ENCODE assay signal across 8 cellular contexts in genomic region chr3:170961616-170962400, GRCh38. TPM values are rescaled to one million over a fixed set of nuclear protein-coding genes. Genes with fewer than 3 reads are reported as not detected.
DNase-seq lines count a peak whose midpoint lies in the region; ATAC-seq and TF ChIP-seq lines count a peak whose summit lies in the region.

No MANE protein-coding gene starts in this region.

- TF ChIP-seq POLR2A in prostate gland (IDR thresholded peaks at IDR 0.05): no peak

- no peak overlapping the region for H3K27ac ChIP-seq in CD8-positive, alpha-beta T cell (ENCODE audit: low read depth, low read length)
- H3K27ac ChIP-seq in RWPE1 (no peak overlapping the region), prostate gland (no peak overlapping the region)

- CTCF ChIA-PET in CD8-positive, alpha-beta T cell (lab: Charles Lee): interaction anchor here (0.6 to 1.3 kb wide), 10 partner anchors 9 to 1380 kb away, joined by 3 to 24 read pairs (median 3); no protein-coding TSS in a partner anchor
- CTCF ChIA-PET in RWPE1 (lab: Yijun Ruan, JAX): interaction anchor here (0.6 to 1.8 kb wide), 12 partner anchors 9 to 872 kb away, joined by 3 to 9 read pairs (median 3); no protein-coding TSS in a partner anchor

- H3K27me3 Mint-ChIP-seq in CD8-positive, alpha-beta T cell (ENCODE audit: low read depth): no peaks in the 10 kb centered on the region

- DNase-seq in CD8-positive, alpha-beta T cell: no peak
- peak; percentile 21 for DNase-seq in HK-2 (ENCODE audit: unreplicated experiment)
- DNase-seq in RWPE1 (ENCODE audit: low spot score): peak; percentile 34
- DNase-seq in fibroblast of pulmonary artery (ENCODE audit: low read depth): peak; percentile 73
- DNase-seq in prostate gland (ENCODE audit: low spot score): no peak
- DNase-seq in OCI-M2 (lab: John Stamatoyannopoulos, UW; ENCODE audit: unreplicated experiment): no peak
- no peak for DNase-seq in NCI-H146 treated with DMSO at 0.1 percent for 48 hours (lab: John Stamatoyannopoulos, UW; ENCODE audit: unreplicated experiment)
- no peak for DNase-seq in activated T-cell treated with anti-CD3 and anti-CD28 coated beads, Interleukin-2, amount 50 U/mL, for 48 hours

- no peak for ATAC-seq in CD8-positive, alpha-beta T cell

- H3K36me3 ChIP-seq in CD8-positive, alpha-beta T cell (ENCODE audit: insufficient read depth, low read length): no peaks in the 10 kb centered on the region
- no peaks in the 10 kb centered on the region for H3K36me3 ChIP-seq in prostate gland

- no peaks in the 10 kb centered on the region for H3K9me3 Mint-ChIP-seq in CD8-positive, alpha-beta T cell

- no peaks in the 10 kb centered on the region for H3K9me3 ChIP-seq in CD8-positive, alpha-beta T cell (ENCODE audit: low read length)
- H3K9me3 ChIP-seq in prostate gland: no peaks in the 10 kb centered on the region

- no peak overlapping the region for H3K4me3 Mint-ChIP-seq in CD8-positive, alpha-beta T cell

- H3K4me1 Mint-ChIP-seq in CD8-positive, alpha-beta T cell (ENCODE audit: low read depth): no peaks in the 10 kb centered on the region

- H3K4me3 ChIP-seq in CD8-positive, alpha-beta T cell (ENCODE audit: low read depth, low read length): no peak overlapping the region
- H3K4me3 ChIP-seq in fibroblast of pulmonary artery (replicated peaks; ENCODE audit: low read depth, low read length) (no peak overlapping the region), prostate gland (no peak overlapping the region)

- H3K4me1 ChIP-seq in CD8-positive, alpha-beta T cell (ENCODE audit: insufficient read depth, low read length): no peaks in the 10 kb centered on the region
- H3K4me1 ChIP-seq in prostate gland (replicated peaks): no peaks in the 10 kb centered on the region

- 38% methylated on average over 4 of the region's 4 CpGs for WGBS in prostate gland

- H3K27me3 ChIP-seq in CD8-positive, alpha-beta T cell (ENCODE audit: insufficient read depth, low read length): no peaks in the 10 kb centered on the region
- H3K27me3 ChIP-seq in prostate gland (replicated peaks; ENCODE audit: insufficient read depth): no peaks in the 10 kb centered on the region

- intact Hi-C loops in CD8-positive, alpha-beta T cell (cut with DNase I, micrococcal nuclease): loop anchor here (1.0 to 5.0 kb wide), 4 partner anchors 605 to 1515 kb away; no protein-coding TSS in a partner anchor
- intact Hi-C loops in prostate gland (cut with DNase I): loop anchor here (2.0 to 10.0 kb wide), 2 partner anchors 203 to 605 kb away; no protein-coding TSS in a partner anchor

- TF ChIP-seq CTCF in CD8-positive, alpha-beta T cell (IDR thresholded peaks at IDR 0.05): peak; percentile 72
- peak; percentile 61 for TF ChIP-seq CTCF in RWPE1 (conservative IDR thresholded peaks at IDR 0.05; ENCODE audit: low read depth)
- TF ChIP-seq CTCF in fibroblast of pulmonary artery (IDR thresholded peaks at IDR 0.05; ENCODE audit: low read length, missing control alignments): peak; percentile 53
- peak in 3 of 4 experiments; percentile 30 to 73 (median 66) for TF ChIP-seq CTCF in prostate gland (IDR thresholded peaks at IDR 0.05)

- no peaks in the 10 kb centered on the region for H3K36me3 Mint-ChIP-seq in CD8-positive, alpha-beta T cell

- POLR2A ChIA-PET in CD8-positive, alpha-beta T cell (lab: Charles Lee): no interaction called here
- POLR2A ChIA-PET in RWPE1 (lab: Yijun Ruan, JAX; ENCODE audit: low non-redundant PET): interaction anchor here (0.6 kb wide), 1 partner anchor 1199 kb away, joined by 4 read pairs; no protein-coding TSS in a partner anchor

- no peak overlapping the region for H3K27ac Mint-ChIP-seq in CD8-positive, alpha-beta T cell

RNA-seq across cellular contexts. Expression of gene EIF5A2, which starts 53.4 kb away (rescaled TPM):
- 10 to 100 TPM; 10.6 to 12.7 TPM for total RNA-seq in CD8-positive, alpha-beta T cell
- 1 to 10 TPM; 1.3 to 3.1 TPM for total RNA-seq in prostate gland

Comparison
In these comparisons a context has a peak if more than half of its experiments do, and no peak if none do; other contexts are left out.
1. DNase-seq: peak in HK-2 (single experiment), RWPE1 (single experiment) and fibroblast of pulmonary artery (single experiment); none in CD8-positive, alpha-beta T cell (0 of 7), prostate gland (single experiment), OCI-M2 (single experiment), NCI-H146 treated with DMSO at 0.1 percent for 48 hours (single experiment) and activated T-cell treated with anti-CD3 and anti-CD28 coated beads, Interleukin-2, amount 50 U/mL, for 48 hours (0 of 2).
2. Peak in every context shown above with its lines, with median percentiles within 50 percentile points of each other: CTCF ChIP-seq.